In the genomic region with DNA sequence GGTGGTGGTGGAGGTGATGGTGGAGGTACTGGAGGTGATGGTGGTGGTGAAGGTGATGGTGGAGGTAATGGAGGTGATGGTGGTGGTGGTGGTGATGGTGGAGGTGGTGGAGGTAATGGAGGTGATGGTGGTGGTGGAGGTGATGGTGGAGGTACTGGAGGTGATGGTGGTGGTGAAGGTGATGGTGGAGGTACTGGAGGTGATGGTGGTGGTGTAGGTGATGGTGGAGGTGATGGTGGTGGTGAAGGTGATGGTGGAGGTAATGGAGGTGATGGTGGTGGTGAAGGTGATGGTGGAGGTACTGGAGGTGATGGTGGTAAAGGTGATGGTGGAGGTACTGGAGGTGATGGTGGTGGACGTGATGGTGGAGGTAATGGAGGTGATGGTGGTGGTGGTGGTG, we compare ENCODE assay signal across 7 cellular contexts. TPM values are rescaled to one million over a fixed set of nuclear protein-coding genes. Genes with fewer than 3 reads are reported as not detected.
DNase-seq lines count a peak whose midpoint lies in the region; ATAC-seq, FAIRE-seq and TF ChIP-seq lines count a peak whose summit lies in the region.
"Not testable (repeated sequence)": the region's sequence is repeated elsewhere in the genome, so short reads cannot be mapped to it uniquely, and the experiment has no call there.

No MANE protein-coding gene starts in this region.

- in situ Hi-C loops in HepG2 (cut with HindIII; ENCODE audit: extremely low pct_ligation_motif_present, low pct_unique_long_range_greater_than_20kb): not testable (repeated sequence)

- POLR2A ChIA-PET in HepG2 (lab: Yijun Ruan, JAX): not testable (repeated sequence)

- intact Hi-C loops in HepG2 (cut with micrococcal nuclease; ENCODE audit: unreplicated experiment): not testable (repeated sequence)

- CTCF ChIA-PET in HepG2 (lab: Yijun Ruan, JAX; ENCODE audit: low intra/inter-chr PET ratio, low total read pairs): not testable (repeated sequence)

- not testable (repeated sequence) for H3K23ac ChIP-seq in H9 (ENCODE audit: insufficient read length, low read depth, low read length)

- not testable (repeated sequence) for H3K27ac ChIP-seq in H9 (ENCODE audit: insufficient read length, low read depth, low read length); HepG2 (ENCODE audit: extremely low read length, insufficient read depth, low read length)

- H2BK20ac ChIP-seq in H9 (ENCODE audit: low read depth, low read length, poor library complexity, severe bottlenecking): not testable (repeated sequence)

- H3K23me2 ChIP-seq in H9 (ENCODE audit: insufficient read length, low read depth, low read length, poor library complexity, severe bottlenecking): not testable (repeated sequence)

- H3K27me3 Mint-ChIP-seq in H9 (ENCODE audit: low read depth); central memory CD8-positive, alpha-beta T cell; chondrocyte (ENCODE audit: low read depth): not testable (repeated sequence)

- no CpG with 5 or more reads among the region's 1 CpG for WGBS in H9 (ENCODE audit: extremely low coverage, insufficient read length, low lambda C conversion rate)
- WGBS in HepG2 (ENCODE audit: low lambda C conversion rate): 94% methylated on average over 1 of the region's 1 CpG

- H2BK120ac ChIP-seq in H9 (ENCODE audit: low read depth, low read length, poor library complexity, severe bottlenecking): not testable (repeated sequence)

- H3K9me3 ChIP-seq in H9 (ENCODE audit: control insufficient read depth, low read depth, low read length); HepG2 (ENCODE audit: low read length): not testable (repeated sequence)

- DNase-seq in H9; HTR-8/SVneo (ENCODE audit: insufficient read length, low spot score); central memory CD8-positive, alpha-beta T cell (ENCODE audit: low spot score in 2 of 2); HepG2 (ENCODE audit: low spot score): not testable (repeated sequence)
- peak; percentile 3 for DNase-seq in activated T-cell treated with anti-CD3 and anti-CD28 coated beads, Interleukin-2, amount 50 U/mL, for 1 hour
- DNase-seq in activated effector memory CD4-positive, alpha-beta T cell treated with anti-CD3 and anti-CD28 coated beads, Interleukin-2, amount 50 U/mL, for 16 hours: peak; percentile 57
- peak; percentile 1 for DNase-seq in chondrocyte (ENCODE audit: low spot score)

- not testable (repeated sequence) for H3K4me2 ChIP-seq in H9 (ENCODE audit: insufficient read depth, insufficient read length, low read length); HepG2 (ENCODE audit: low read depth, low read length)

- not testable (repeated sequence) for H2BK5ac ChIP-seq in H9 (ENCODE audit: insufficient read length, low read length)

- H3K36me3 ChIP-seq in HepG2 (replicated peaks in 1 of 2; ENCODE audit: control insufficient read depth in 1 of 2, insufficient read depth in 2 of 2, low read length in 2 of 2): peaks cover 24 to 48% of the 10 kb centered on the region in 2 experiments

- peak; percentile 99 for FAIRE-seq in HTR-8/SVneo (lab: Jason Lieb, UNC)
- not testable (repeated sequence) for FAIRE-seq in HepG2 (lab: Jason Lieb, UNC)

- TF ChIP-seq EP300 in HepG2 (IDR thresholded peaks at IDR 0.05; ENCODE audit: low read depth in 2 of 2, low read length in 2 of 2); HepG2 (CRISPR knock-in tag; IDR thresholded peaks at IDR 0.05; ENCODE audit: borderline replicate concordance): not testable (repeated sequence)

- H3K36me3 Mint-ChIP-seq in H9 (ENCODE audit: insufficient read depth in 1 of 3, low read depth in 3 of 3) (peaks cover 46 to 66% (median 65%) of the 10 kb centered on the region in 3 experiments; a peak in 6 of 7 replicates), chondrocyte (ENCODE audit: low read depth) (peaks cover 35% of the 10 kb centered on the region)
- H3K36me3 Mint-ChIP-seq in central memory CD8-positive, alpha-beta T cell (ENCODE audit: insufficient read depth): peaks cover 71% of the 10 kb centered on the region

- H3K79me1 ChIP-seq in H9 (ENCODE audit: insufficient read depth, low read depth, low read length, poor library complexity, severe bottlenecking): not testable (repeated sequence)

- H3T11ph ChIP-seq in H9 (ENCODE audit: low read length): not testable (repeated sequence)

- H4K8ac ChIP-seq in H9 (replicated peaks; ENCODE audit: insufficient read length, low read depth, low read length): peak overlapping the region; percentile 95

- not testable (repeated sequence) for H4K5ac ChIP-seq in H9 (ENCODE audit: insufficient read length, low read depth, low read length)

- H3K4me1 ChIP-seq in H9 (ENCODE audit: insufficient read depth, low read length); HepG2 (ENCODE audit: insufficient read depth, low read length): not testable (repeated sequence)

- BruUV-seq in HepG2 (replicated peaks; lab: Mats Ljungman, UMichigan): not testable (repeated sequence)

- H2AFZ ChIP-seq in H9 (ENCODE audit: low read length); HepG2 (ENCODE audit: low read length): not testable (repeated sequence)

- not testable (repeated sequence) for TF ChIP-seq CTCF in H9 (conservative IDR thresholded peaks at IDR 0.05); chondrocyte (IDR thresholded peaks at IDR 0.05); HepG2 (CRISPR knock-in tag; IDR thresholded peaks at IDR 0.05)

- not testable (repeated sequence) for H4K20me1 ChIP-seq in H9 (ENCODE audit: control insufficient read depth, insufficient read depth, insufficient read length); HepG2 (ENCODE audit: insufficient read depth, low read length)

- not testable (repeated sequence) for TF ChIP-seq POLR2A in HepG2 (IDR thresholded peaks at IDR 0.05; ENCODE audit: insufficient read depth in 1 of 2, low read depth in 2 of 2, low read length in 2 of 2)

- not testable (repeated sequence) for H3K4me3 Mint-ChIP-seq in H9; central memory CD8-positive, alpha-beta T cell; chondrocyte (ENCODE audit: unreplicated experiment)

- H2BK15ac ChIP-seq in H9 (ENCODE audit: low read depth, low read length): not testable (repeated sequence)

- H2BK12ac ChIP-seq in H9 (ENCODE audit: insufficient read length, low read depth, low read length): not testable (repeated sequence)

- H2AK5ac ChIP-seq in H9 (ENCODE audit: insufficient read length, low read length): not testable (repeated sequence)

- not testable (repeated sequence) for TF ChIP-seq RAD21 in HepG2 (CRISPR knock-in tag; IDR thresholded peaks at IDR 0.05)

- H3K79me2 ChIP-seq in H9 (ENCODE audit: insufficient read depth, low read length); HepG2 (ENCODE audit: insufficient read depth, low read length): not testable (repeated sequence)

- not testable (repeated sequence) for H3K14ac ChIP-seq in H9 (ENCODE audit: insufficient read depth, low read length)

- not testable (repeated sequence) for H3K27ac Mint-ChIP-seq in H9; chondrocyte (ENCODE audit: unreplicated experiment)
- peak overlapping the region; percentile 96 for H3K27ac Mint-ChIP-seq in central memory CD8-positive, alpha-beta T cell (ENCODE audit: low read depth)

- not testable (repeated sequence) for H4K91ac ChIP-seq in H9 (ENCODE audit: insufficient read length, low read depth, low read length)

- H3K4me3 ChIP-seq in HepG2 (replicated peaks in 1 of 3; ENCODE audit: insufficient read depth in 1 of 3, low read depth in 2 of 3, low read length in 3 of 3): not testable (repeated sequence)

- H3K9ac ChIP-seq in H9 (ENCODE audit: extremely low read depth, insufficient read length, low read length); HepG2 (ENCODE audit: insufficient read depth, low read depth, low read length): not testable (repeated sequence)

- H3K18ac ChIP-seq in H9 (ENCODE audit: insufficient read length, low read depth, low read length): not testable (repeated sequence)

- not testable (repeated sequence) for H3K4me1 Mint-ChIP-seq in H9; chondrocyte (ENCODE audit: low read depth)
- H3K4me1 Mint-ChIP-seq in central memory CD8-positive, alpha-beta T cell: peaks cover 15% of the 10 kb centered on the region

- ATAC-seq in central memory CD8-positive, alpha-beta T cell (replicated peaks; ENCODE audit: extremely low read depth, poor library complexity, severe bottlenecking); HepG2: not testable (repeated sequence)

- not testable (repeated sequence) for H3K4ac ChIP-seq in H9 (ENCODE audit: low read depth, low read length)

- H3K56ac ChIP-seq in H9 (ENCODE audit: insufficient read length, low read depth, low read length): not testable (repeated sequence)

- not testable (repeated sequence) for H3K27me3 ChIP-seq in H9 (ENCODE audit: insufficient read depth, low read length); HepG2 (ENCODE audit: control insufficient read depth in 1 of 2, insufficient read depth in 2 of 2, low read length in 2 of 2)

- not testable (repeated sequence) for H3K9me3 Mint-ChIP-seq in H9; central memory CD8-positive, alpha-beta T cell; chondrocyte (ENCODE audit: low read depth)

RNA-seq across cellular contexts. Expression of a gene that starts 53.3 kb away (rescaled TPM):
- total RNA-seq in H9 (2021) (32.5 and 34.3 TPM in 2 replicates), chondrocyte (72.5 to 104 TPM (median 73.2 TPM) in 3 replicates), HepG2 (2016; rRNA removed; fragmentation: Illumina TruSeq; extraction: Trizol) (38.7 and 42.8 TPM in 2 replicates)
- 8.0 and 9.3 TPM in 2 replicates for total RNA-seq in HepG2 (2016; cell fraction: cytosol; rRNA removed; fragmentation: Illumina TruSeq; extraction: Trizol; ENCODE audit: low read depth)
- total RNA-seq in HepG2 (2016; cell fraction: insoluble cytoplasmic fraction; rRNA removed; fragmentation: Illumina TruSeq; extraction: Trizol): 36.5 and 38.8 TPM in 2 replicates
- total RNA-seq in HepG2 (2016; cell fraction: membrane; rRNA removed; fragmentation: Illumina TruSeq; extraction: Trizol): 12.8 and 13.4 TPM in 2 replicates
- total RNA-seq in HepG2 (2016; cell fraction: nucleus; rRNA removed; fragmentation: Illumina TruSeq; extraction: Trizol): 57.4 and 57.5 TPM in 2 replicates
- polyA plus RNA-seq in HepG2 (2011; rRNA removed): 38.6 and 44.0 TPM in 2 replicates
- 16.4 and 18.9 TPM in 2 replicates for polyA plus RNA-seq in HepG2 (2011; cell fraction: cytosol; rRNA removed)
- polyA plus RNA-seq in HepG2 (2011; cell fraction: nucleus; rRNA removed): 134 and 171 TPM in 2 replicates
- polyA plus RNA-seq in HepG2 (2012): 28.2 and 46.6 TPM in 2 replicates
- polyA plus RNA-seq in HepG2 (2016; cell fraction: cytosol; fragmentation: Illumina TruSeq; extraction: Trizol; ENCODE audit: low read depth): 1.4 and 2.0 TPM in 2 replicates
- 23.5 and 27.4 TPM in 2 replicates for polyA plus RNA-seq in HepG2 (2016; cell fraction: insoluble cytoplasmic fraction; fragmentation: Illumina TruSeq; extraction: Trizol; ENCODE audit: low read depth)
- 3.4 and 3.7 TPM in 2 replicates for polyA plus RNA-seq in HepG2 (2016; cell fraction: membrane; fragmentation: Illumina TruSeq; extraction: Trizol; ENCODE audit: low read depth)
- polyA plus RNA-seq in HepG2 (2016; cell fraction: nucleus; fragmentation: Illumina TruSeq; extraction: Trizol; ENCODE audit: insufficient read depth, low read depth): 77.8 and 79.2 TPM in 2 replicates
- 133 and 148 TPM in 2 replicates for polyA minus RNA-seq in HepG2 (2011; rRNA and poly(A)+ RNA removed; ENCODE audit: low replicate concordance)
- polyA minus RNA-seq in HepG2 (2011; cell fraction: cytosol; rRNA and poly(A)+ RNA removed): 36.1 and 37.6 TPM in 2 replicates
- polyA minus RNA-seq in HepG2 (2011; cell fraction: nucleus; rRNA and poly(A)+ RNA removed): 108 and 132 TPM in 2 replicates
